In the genomic region with DNA sequence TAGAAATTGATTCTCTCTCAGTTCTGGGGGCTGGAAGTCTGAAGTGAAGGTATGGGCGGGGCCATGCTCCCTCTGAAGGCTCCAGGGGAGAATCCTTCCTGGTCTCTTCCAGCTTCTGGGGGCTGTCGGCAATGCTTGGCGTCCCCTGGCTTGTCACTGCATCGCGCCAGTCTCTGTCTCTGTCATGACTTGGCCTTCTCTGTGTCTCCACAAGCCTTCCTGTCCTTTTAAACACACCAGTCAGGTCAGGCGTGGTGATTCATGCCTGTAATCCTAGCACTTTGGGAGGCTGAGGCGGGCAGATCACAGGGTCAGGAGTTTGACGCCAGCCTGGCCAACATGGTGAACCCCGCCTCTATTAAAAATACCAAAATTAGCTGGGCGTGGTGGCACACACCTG, we compare ENCODE assay signal across 26 cellular contexts.
"Had no signal": no experiment of that assay in that cellular context is flagged by ENCODE, and none has a peak within 500 bp of the region (broad histone marks: within the 10 kb centered on the region; RNA-seq: fewer than 3 reads in every experiment).

No MANE protein-coding gene starts in this region.

- H3K27me3 Mint-ChIP-seq: activated CD4-positive, alpha-beta T cell treated with anti-CD3 and anti-CD28 coated beads, Interleukin-2, amount 10 ng/mL, durations not matched to agents 24 days and 14 days; activated naive CD4-positive, alpha-beta T cell treated with anti-CD3 and anti-CD28 coated beads, Interleukin-2, amount 50 U/mL, for 24 hours had no signal

- H3K36me3 Mint-ChIP-seq: activated naive CD4-positive, alpha-beta T cell treated with anti-CD3 and anti-CD28 coated beads, Interleukin-2, amount 50 U/mL, for 24 hours; T-cell had no signal

- H3K4me3 Mint-ChIP-seq: activated B cell treated with CpG ODN at 0.5 μM for 24 hours; activated CD4-positive, alpha-beta T cell treated with anti-CD3 and anti-CD28 coated beads, Interleukin-2, amount 10 ng/mL, durations not matched to agents 24 days and 14 days; activated naive CD4-positive, alpha-beta T cell treated with anti-CD3 and anti-CD28 coated beads, Interleukin-2, amount 50 U/mL, for 24 hours; activated T-helper 17 cell treated with anti-CD3 and anti-CD28 coated beads, Interleukin-2, amount 50 U/mL, for 72 hours; central memory CD8-positive, alpha-beta T cell; T-cell had no signal

- H3K9me3 Mint-ChIP-seq: activated B cell treated with CpG ODN at 0.5 μM for 24 hours; activated CD4-positive, alpha-beta T cell treated with anti-CD3 and anti-CD28 coated beads, Interleukin-2, amount 10 ng/mL, durations not matched to agents 24 days and 14 days; activated naive CD4-positive, alpha-beta T cell treated with anti-CD3 and anti-CD28 coated beads, Interleukin-2, amount 50 U/mL, for 24 hours; central memory CD8-positive, alpha-beta T cell; T-cell had no signal

- DNase-seq: activated B cell treated with CpG ODN at 0.5 μM for 24 hours; activated CD4-positive, alpha-beta T cell treated with anti-CD3 and anti-CD28 coated beads for 1 hour; activated CD4-positive, alpha-beta T cell treated with anti-CD3 and anti-CD28 coated beads, Interleukin-2, amount 10 ng/mL, durations not matched to agents 24 days and 14 days; activated CD4-positive, alpha-beta T cell treated with anti-CD3 and anti-CD28 coated beads, Interleukin-2, amount 50 U/mL, for 48 hours; activated T-cell treated with anti-CD3 and anti-CD28 coated beads for 4 hours; activated T-cell treated with anti-CD3 and anti-CD28 coated beads, Interleukin-2, amount 50 U/mL, for 48 hours; aorta; body of pancreas; KG1; NCI-H1092; NCI-H1417; NCI-H1694; NCI-H2029; NCI-H2107; NCI-H2171 treated with DMSO at 0.1 percent for 48 hours; NCI-H226; NCI-H510A; NCI-H526 treated with DMSO at 0.1 percent for 48 hours; NCI-H82; SIG-M5; T-cell; T-helper 2 cell; T1000 had no signal

- H3K4me1 Mint-ChIP-seq: activated B cell treated with CpG ODN at 0.5 μM for 24 hours; activated CD4-positive, alpha-beta T cell treated with anti-CD3 and anti-CD28 coated beads, Interleukin-2, amount 10 ng/mL, durations not matched to agents 24 days and 14 days; activated naive CD4-positive, alpha-beta T cell treated with anti-CD3 and anti-CD28 coated beads, Interleukin-2, amount 50 U/mL, for 24 hours; activated T-helper 17 cell treated with anti-CD3 and anti-CD28 coated beads, Interleukin-2, amount 50 U/mL, for 72 hours; central memory CD8-positive, alpha-beta T cell; T-cell had no signal

- H3K27ac Mint-ChIP-seq: activated B cell treated with CpG ODN at 0.5 μM for 24 hours; activated CD4-positive, alpha-beta T cell treated with anti-CD3 and anti-CD28 coated beads, Interleukin-2, amount 10 ng/mL, durations not matched to agents 24 days and 14 days; activated naive CD4-positive, alpha-beta T cell treated with anti-CD3 and anti-CD28 coated beads, Interleukin-2, amount 50 U/mL, for 24 hours; activated T-helper 17 cell treated with anti-CD3 and anti-CD28 coated beads, Interleukin-2, amount 50 U/mL, for 72 hours; T-cell had no signal
